In the genomic region with DNA sequence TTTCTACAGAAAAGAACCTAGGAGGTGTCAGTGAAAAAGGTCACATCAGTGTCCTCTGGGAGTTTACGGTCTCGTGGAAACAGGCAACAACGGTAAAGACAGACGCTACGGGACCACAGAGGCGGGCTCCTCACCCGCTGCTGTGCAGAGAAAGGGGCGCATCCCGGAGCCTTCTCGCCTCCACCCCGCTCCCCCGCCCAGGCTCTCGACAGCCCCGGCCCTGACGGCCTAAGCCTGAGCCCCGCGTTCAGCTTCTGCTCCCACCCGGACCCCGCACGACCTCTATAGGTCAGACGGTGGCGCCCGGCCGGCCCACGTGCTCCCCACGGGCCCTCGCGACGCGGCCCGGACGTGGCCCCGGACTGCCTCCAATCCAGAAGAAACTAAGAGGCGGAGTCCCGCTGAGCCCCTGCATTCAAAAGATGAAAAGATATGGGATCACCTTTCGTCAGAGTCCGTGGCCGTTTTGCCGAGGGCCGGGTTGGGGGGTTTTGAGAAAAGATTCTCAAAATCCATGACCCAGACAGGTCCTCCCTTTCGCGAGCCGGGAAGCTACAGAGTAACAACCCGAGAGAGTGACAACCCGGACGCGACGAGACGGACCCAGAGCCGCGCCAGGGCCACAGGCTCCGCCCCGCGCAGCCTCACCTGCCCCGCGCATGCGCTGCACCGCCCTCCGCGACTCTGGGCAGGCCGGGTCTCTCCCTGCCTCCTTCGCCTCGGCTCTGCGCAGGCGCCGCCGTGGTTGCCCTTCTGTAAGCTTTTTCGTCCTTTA, we compare ENCODE assay signal across 1 cellular context.
TF ChIP-seq lines count a peak whose summit lies in the region.

A gene (minus strand): TSS at position 577 of the 775 bp plus-strand sequence. CDS start 61 bp downstream, at position 516.

TF ChIP-seq in HepG2, 621 proteins besides CTCF, POLR2A, EP300 and RAD21 (continued from another document and continues in another):
- TF ChIP-seq, protein P1, sequence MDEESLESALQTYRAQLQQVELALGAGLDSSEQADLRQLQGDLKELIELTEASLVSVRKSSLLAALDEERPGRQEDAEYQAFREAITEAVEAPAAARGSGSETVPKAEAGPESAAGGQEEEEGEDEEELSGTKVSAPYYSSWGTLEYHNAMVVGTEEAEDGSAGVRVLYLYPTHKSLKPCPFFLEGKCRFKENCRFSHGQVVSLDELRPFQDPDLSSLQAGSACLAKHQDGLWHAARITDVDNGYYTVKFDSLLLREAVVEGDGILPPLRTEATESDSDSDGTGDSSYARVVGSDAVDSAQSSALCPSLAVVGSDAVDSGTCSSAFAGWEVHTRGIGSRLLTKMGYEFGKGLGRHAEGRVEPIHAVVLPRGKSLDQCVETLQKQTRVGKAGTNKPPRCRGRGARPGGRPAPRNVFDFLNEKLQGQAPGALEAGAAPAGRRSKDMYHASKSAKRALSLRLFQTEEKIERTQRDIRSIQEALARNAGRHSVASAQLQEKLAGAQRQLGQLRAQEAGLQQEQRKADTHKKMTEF (CRISPR knock-in tag; IDR thresholded peaks at IDR 0.05) = peak; percentile 96
- TF ChIP-seq MZF1 (CRISPR knock-in tag; IDR thresholded peaks at IDR 0.05; ENCODE audit: borderline replicate concordance) (no peak; the same call in 1 of the 2 replicates), NFRKB (IDR thresholded peaks at IDR 0.05) (no peak), NFKB2 (CRISPR knock-in tag; IDR thresholded peaks at IDR 0.05; ENCODE audit: borderline replicate concordance) (peak; percentile 95; the same call in 1 of the 2 replicates), KLF15 (CRISPR knock-in tag; IDR thresholded peaks at IDR 0.05; ENCODE audit: borderline replicate concordance) (no peak), GATAD2A (CRISPR knock-in tag; IDR thresholded peaks at IDR 0.05) (peak; percentile 79), NCOA1 (CRISPR knock-in tag; IDR thresholded peaks at IDR 0.05) (peak; percentile 65), HIVEP1 (CRISPR knock-in tag; IDR thresholded peaks at IDR 0.05) (peak; percentile 95), MED1 (CRISPR knock-in tag; IDR thresholded peaks at IDR 0.05) (peak; percentile 28), SPEN (CRISPR knock-in tag; IDR thresholded peaks at IDR 0.05; ENCODE audit: low read depth) (peak; percentile 75), HOXA3 (CRISPR knock-in tag; IDR thresholded peaks at IDR 0.05) (peak; percentile 60), NR2F2 (IDR thresholded peaks at IDR 0.05; ENCODE audit: borderline replicate concordance, low read depth) (peak; percentile 69; the same call in 1 of the 2 replicates), CC2D1A (CRISPR knock-in tag; IDR thresholded peaks at IDR 0.05) (no peak; the same call in 1 of the 2 replicates), MTA3 (CRISPR knock-in tag; IDR thresholded peaks at IDR 0.05) (no peak), MXI1 (IDR thresholded peaks at IDR 0.05; ENCODE audit: borderline replicate concordance, low read depth, low read length) (peak; percentile 55; the same call in 1 of the 3 replicates), CBFB (CRISPR knock-in tag; IDR thresholded peaks at IDR 0.05) (no peak), ETV6 (CRISPR knock-in tag; conservative IDR thresholded peaks at IDR 0.05) (peak; percentile 76), ZNF678 (CRISPR knock-in tag; IDR thresholded peaks at IDR 0.05) (peak; percentile 97), ZNF367 (CRISPR knock-in tag; IDR thresholded peaks at IDR 0.05; ENCODE audit: borderline replicate concordance) (peak; percentile 91), MTF1 (CRISPR knock-in tag; IDR thresholded peaks at IDR 0.05) (peak; percentile 91), PPARG (CRISPR knock-in tag; conservative IDR thresholded peaks at IDR 0.05) (no peak), TMF1 (CRISPR knock-in tag; IDR thresholded peaks at IDR 0.05; ENCODE audit: low read depth) (no peak), CENPX (CRISPR knock-in tag; IDR thresholded peaks at IDR 0.05) (no peak), ZNF34 (CRISPR knock-in tag; IDR thresholded peaks at IDR 0.05; ENCODE audit: borderline replicate concordance) (peak; percentile 72; the same call in 1 of the 2 replicates), ZNF292 (CRISPR knock-in tag; IDR thresholded peaks at IDR 0.05; ENCODE audit: borderline replicate concordance, low read depth) (0 out of 2 replicates have a peak, but pooled peaks have one; percentile 41), STAG1 (CRISPR knock-in tag; IDR thresholded peaks at IDR 0.05) (peak; percentile 42), MBD4 (IDR thresholded peaks at IDR 0.05; ENCODE audit: borderline replicate concordance, low read length) (no peak), CBX1 (IDR thresholded peaks at IDR 0.05; ENCODE audit: low read depth) (peak; percentile 35), NR2F1 (CRISPR knock-in tag; IDR thresholded peaks at IDR 0.05) (peak in 1 of 2 experiments; percentile 41; a peak in 1 of 4 replicates), KMT2A (CRISPR knock-in tag; IDR thresholded peaks at IDR 0.05) (peak; percentile 92), ZNF878 (CRISPR knock-in tag; IDR thresholded peaks at IDR 0.05) (peak; percentile 83; the same call in 1 of the 2 replicates), ZNF530 (CRISPR knock-in tag; IDR thresholded peaks at IDR 0.05; ENCODE audit: low read depth) (no peak)
- TF ChIP-seq, protein P2, sequence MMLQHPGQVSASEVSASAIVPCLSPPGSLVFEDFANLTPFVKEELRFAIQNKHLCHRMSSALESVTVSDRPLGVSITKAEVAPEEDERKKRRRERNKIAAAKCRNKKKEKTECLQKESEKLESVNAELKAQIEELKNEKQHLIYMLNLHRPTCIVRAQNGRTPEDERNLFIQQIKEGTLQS (CRISPR knock-in tag; IDR thresholded peaks at IDR 0.05) = peak; percentile 72; the same call in 1 of the 2 replicates
- TF ChIP-seq, protein P3, sequence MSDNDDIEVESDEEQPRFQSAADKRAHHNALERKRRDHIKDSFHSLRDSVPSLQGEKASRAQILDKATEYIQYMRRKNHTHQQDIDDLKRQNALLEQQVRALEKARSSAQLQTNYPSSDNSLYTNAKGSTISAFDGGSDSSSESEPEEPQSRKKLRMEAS (IDR thresholded peaks at IDR 0.05) = peak; percentile 99
- TF ChIP-seq, protein P4, sequence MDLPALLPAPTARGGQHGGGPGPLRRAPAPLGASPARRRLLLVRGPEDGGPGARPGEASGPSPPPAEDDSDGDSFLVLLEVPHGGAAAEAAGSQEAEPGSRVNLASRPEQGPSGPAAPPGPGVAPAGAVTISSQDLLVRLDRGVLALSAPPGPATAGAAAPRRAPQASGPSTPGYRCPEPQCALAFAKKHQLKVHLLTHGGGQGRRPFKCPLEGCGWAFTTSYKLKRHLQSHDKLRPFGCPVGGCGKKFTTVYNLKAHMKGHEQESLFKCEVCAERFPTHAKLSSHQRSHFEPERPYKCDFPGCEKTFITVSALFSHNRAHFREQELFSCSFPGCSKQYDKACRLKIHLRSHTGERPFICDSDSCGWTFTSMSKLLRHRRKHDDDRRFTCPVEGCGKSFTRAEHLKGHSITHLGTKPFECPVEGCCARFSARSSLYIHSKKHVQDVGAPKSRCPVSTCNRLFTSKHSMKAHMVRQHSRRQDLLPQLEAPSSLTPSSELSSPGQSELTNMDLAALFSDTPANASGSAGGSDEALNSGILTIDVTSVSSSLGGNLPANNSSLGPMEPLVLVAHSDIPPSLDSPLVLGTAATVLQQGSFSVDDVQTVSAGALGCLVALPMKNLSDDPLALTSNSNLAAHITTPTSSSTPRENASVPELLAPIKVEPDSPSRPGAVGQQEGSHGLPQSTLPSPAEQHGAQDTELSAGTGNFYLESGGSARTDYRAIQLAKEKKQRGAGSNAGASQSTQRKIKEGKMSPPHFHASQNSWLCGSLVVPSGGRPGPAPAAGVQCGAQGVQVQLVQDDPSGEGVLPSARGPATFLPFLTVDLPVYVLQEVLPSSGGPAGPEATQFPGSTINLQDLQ (CRISPR knock-in tag; IDR thresholded peaks at IDR 0.05) = peak; percentile 59
- TF ChIP-seq, protein P5, sequence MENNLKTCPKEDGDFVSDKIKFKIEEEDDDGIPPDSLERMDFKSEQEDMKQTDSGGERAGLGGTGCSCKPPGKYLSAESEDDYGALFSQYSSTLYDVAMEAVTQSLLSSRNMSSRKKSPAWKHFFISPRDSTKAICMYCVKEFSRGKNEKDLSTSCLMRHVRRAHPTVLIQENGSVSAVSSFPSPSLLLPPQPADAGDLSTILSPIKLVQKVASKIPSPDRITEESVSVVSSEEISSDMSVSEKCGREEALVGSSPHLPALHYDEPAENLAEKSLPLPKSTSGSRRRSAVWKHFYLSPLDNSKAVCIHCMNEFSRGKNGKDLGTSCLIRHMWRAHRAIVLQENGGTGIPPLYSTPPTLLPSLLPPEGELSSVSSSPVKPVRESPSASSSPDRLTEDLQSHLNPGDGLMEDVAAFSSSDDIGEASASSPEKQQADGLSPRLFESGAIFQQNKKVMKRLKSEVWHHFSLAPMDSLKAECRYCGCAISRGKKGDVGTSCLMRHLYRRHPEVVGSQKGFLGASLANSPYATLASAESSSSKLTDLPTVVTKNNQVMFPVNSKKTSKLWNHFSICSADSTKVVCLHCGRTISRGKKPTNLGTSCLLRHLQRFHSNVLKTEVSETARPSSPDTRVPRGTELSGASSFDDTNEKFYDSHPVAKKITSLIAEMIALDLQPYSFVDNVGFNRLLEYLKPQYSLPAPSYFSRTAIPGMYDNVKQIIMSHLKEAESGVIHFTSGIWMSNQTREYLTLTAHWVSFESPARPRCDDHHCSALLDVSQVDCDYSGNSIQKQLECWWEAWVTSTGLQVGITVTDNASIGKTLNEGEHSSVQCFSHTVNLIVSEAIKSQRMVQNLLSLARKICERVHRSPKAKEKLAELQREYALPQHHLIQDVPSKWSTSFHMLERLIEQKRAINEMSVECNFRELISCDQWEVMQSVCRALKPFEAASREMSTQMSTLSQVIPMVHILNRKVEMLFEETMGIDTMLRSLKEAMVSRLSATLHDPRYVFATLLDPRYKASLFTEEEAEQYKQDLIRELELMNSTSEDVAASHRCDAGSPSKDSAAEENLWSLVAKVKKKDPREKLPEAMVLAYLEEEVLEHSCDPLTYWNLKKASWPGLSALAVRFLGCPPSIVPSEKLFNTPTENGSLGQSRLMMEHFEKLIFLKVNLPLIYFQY (CRISPR knock-in tag; IDR thresholded peaks at IDR 0.05; ENCODE audit: borderline replicate concordance) = peak; percentile 38; the same call in 1 of the 2 replicates
- TF ChIP-seq, protein P6, sequence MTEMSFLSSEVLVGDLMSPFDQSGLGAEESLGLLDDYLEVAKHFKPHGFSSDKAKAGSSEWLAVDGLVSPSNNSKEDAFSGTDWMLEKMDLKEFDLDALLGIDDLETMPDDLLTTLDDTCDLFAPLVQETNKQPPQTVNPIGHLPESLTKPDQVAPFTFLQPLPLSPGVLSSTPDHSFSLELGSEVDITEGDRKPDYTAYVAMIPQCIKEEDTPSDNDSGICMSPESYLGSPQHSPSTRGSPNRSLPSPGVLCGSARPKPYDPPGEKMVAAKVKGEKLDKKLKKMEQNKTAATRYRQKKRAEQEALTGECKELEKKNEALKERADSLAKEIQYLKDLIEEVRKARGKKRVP (CRISPR knock-in tag; IDR thresholded peaks at IDR 0.05) = peak in 1 of 2 experiments; percentile 63; a peak in 1 of 4 replicates
- TF ChIP-seq, protein P7, sequence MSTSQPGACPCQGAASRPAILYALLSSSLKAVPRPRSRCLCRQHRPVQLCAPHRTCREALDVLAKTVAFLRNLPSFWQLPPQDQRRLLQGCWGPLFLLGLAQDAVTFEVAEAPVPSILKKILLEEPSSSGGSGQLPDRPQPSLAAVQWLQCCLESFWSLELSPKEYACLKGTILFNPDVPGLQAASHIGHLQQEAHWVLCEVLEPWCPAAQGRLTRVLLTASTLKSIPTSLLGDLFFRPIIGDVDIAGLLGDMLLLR (CRISPR knock-in tag; IDR thresholded peaks at IDR 0.05) = peak; percentile 96; the same call in 1 of the 2 replicates
- TF ChIP-seq, protein P8, sequence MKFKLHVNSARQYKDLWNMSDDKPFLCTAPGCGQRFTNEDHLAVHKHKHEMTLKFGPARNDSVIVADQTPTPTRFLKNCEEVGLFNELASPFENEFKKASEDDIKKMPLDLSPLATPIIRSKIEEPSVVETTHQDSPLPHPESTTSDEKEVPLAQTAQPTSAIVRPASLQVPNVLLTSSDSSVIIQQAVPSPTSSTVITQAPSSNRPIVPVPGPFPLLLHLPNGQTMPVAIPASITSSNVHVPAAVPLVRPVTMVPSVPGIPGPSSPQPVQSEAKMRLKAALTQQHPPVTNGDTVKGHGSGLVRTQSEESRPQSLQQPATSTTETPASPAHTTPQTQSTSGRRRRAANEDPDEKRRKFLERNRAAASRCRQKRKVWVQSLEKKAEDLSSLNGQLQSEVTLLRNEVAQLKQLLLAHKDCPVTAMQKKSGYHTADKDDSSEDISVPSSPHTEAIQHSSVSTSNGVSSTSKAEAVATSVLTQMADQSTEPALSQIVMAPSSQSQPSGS (CRISPR knock-in tag; IDR thresholded peaks at IDR 0.05) = peak; percentile 69; the same call in 1 of the 2 replicates
- TF ChIP-seq, protein P9, sequence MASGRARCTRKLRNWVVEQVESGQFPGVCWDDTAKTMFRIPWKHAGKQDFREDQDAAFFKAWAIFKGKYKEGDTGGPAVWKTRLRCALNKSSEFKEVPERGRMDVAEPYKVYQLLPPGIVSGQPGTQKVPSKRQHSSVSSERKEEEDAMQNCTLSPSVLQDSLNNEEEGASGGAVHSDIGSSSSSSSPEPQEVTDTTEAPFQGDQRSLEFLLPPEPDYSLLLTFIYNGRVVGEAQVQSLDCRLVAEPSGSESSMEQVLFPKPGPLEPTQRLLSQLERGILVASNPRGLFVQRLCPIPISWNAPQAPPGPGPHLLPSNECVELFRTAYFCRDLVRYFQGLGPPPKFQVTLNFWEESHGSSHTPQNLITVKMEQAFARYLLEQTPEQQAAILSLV (CRISPR knock-in tag; IDR thresholded peaks at IDR 0.05; ENCODE audit: borderline replicate concordance) = peak; percentile 87; the same call in 1 of the 2 replicates
- TF ChIP-seq, protein P10, sequence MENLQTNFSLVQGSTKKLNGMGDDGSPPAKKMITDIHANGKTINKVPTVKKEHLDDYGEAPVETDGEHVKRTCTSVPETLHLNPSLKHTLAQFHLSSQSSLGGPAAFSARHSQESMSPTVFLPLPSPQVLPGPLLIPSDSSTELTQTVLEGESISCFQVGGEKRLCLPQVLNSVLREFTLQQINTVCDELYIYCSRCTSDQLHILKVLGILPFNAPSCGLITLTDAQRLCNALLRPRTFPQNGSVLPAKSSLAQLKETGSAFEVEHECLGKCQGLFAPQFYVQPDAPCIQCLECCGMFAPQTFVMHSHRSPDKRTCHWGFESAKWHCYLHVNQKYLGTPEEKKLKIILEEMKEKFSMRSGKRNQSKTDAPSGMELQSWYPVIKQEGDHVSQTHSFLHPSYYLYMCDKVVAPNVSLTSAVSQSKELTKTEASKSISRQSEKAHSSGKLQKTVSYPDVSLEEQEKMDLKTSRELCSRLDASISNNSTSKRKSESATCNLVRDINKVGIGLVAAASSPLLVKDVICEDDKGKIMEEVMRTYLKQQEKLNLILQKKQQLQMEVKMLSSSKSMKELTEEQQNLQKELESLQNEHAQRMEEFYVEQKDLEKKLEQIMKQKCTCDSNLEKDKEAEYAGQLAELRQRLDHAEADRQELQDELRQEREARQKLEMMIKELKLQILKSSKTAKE (CRISPR knock-in tag; IDR thresholded peaks at IDR 0.05; ENCODE audit: borderline replicate concordance) = peak; percentile 30; the same call in 1 of the 2 replicates
